ENCODE assay signal across 5 cellular contexts in genomic region chr5:76822105-76822731, GRCh38. TPM values are rescaled to one million over a fixed set of nuclear protein-coding genes. Genes with fewer than 3 reads are reported as not detected.
"Had no signal": no experiment of that assay in that cellular context is flagged by ENCODE, and none has a peak within 500 bp of the region (broad histone marks: within the 10 kb centered on the region; RNA-seq: fewer than 3 reads in every experiment).

No MANE protein-coding gene starts in this region.

RNA-seq across cellular contexts. Expression of gene F2RL1, which starts 3.4 kb away (rescaled TPM):
- total RNA-seq: cardiac muscle cell had no signal

RNA-seq across cellular contexts. Expression of gene S100Z, which starts 27.6 kb away (rescaled TPM):
- total RNA-seq: activated B cell treated with CpG ODN at 0.5 μM for 24 hours, ascending aorta, NCI-H460, SK-MEL-5 had no signal
